ENCODE assay signal across 9 cellular contexts in genomic region chr11:129374081-129374992, GRCh38. TPM values are rescaled to one million over a fixed set of nuclear protein-coding genes. Genes with fewer than 3 reads are reported as not detected.
DNase-seq lines count a peak whose midpoint lies in the region; ATAC-seq and TF ChIP-seq lines count a peak whose summit lies in the region.
"Had no signal": no experiment of that assay in that cellular context is flagged by ENCODE, and none has a peak within 500 bp of the region (broad histone marks: within the 10 kb centered on the region; RNA-seq: fewer than 3 reads in every experiment).

No MANE protein-coding gene starts in this region.

- H3K4me3 ChIP-seq in hepatocyte (peak overlapping the region; percentile 5), spleen (peak overlapping the region in 7 of 8 donors; percentile 4 to 64 (median 30))

- CTCF ChIA-PET in RWPE1 (lab: Yijun Ruan, JAX) = interaction anchor here (0.7 to 2.2 kb wide), 3 partner anchors 10 to 377 kb away, joined by 3 to 24 read pairs (median 5); no protein-coding TSS in a partner anchor

- H3K27me3 ChIP-seq in hepatocyte = peaks cover 87% of the 10 kb centered on the region
- peaks cover 5 to 100% (median 80%) of the 10 kb centered on the region in 7 donors for H3K27me3 ChIP-seq in spleen (replicated peaks in 1 of 7)

- peaks cover 21% of the 10 kb centered on the region for H3K4me1 Mint-ChIP-seq in T-helper 17 cell
- peaks cover 0 to 5% of the 10 kb centered on the region in 2 donors for H3K4me1 Mint-ChIP-seq in natural killer cell treated with Interleukin-12 subunit alpha and Interleukin-12 subunit beta and Interleukin-15 and Interleukin-18, amount 100 ng/mL, for 72 hours (ENCODE audit: low read depth in 2 of 2)

- H2AFZ ChIP-seq in hepatocyte = peak overlapping the region; percentile 4

- no peaks in the 10 kb centered on the region for H3K9me3 Mint-ChIP-seq in natural killer cell treated with Interleukin-12 subunit alpha and Interleukin-12 subunit beta and Interleukin-15 and Interleukin-18, amount 100 ng/mL, for 72 hours

- H3K9me3 ChIP-seq in T-helper 17 cell (ENCODE audit: control insufficient read depth, low read length, poor library complexity, severe bottlenecking) = no peaks in the 10 kb centered on the region
- H3K9me3 ChIP-seq in hepatocyte (ENCODE audit: low read depth) = no peaks in the 10 kb centered on the region
- no peaks in the 10 kb centered on the region for H3K9me3 ChIP-seq in spleen

- H3K27ac ChIP-seq in hepatocyte (no peak overlapping the region), spleen (no peak overlapping the region), RWPE1 (no peak overlapping the region)
- H3K27ac ChIP-seq: WERI-Rb-1 had no signal

- TF ChIP-seq POLR2A in spleen (IDR thresholded peaks at IDR 0.05) = no peak

- no peak for TF ChIP-seq CTCF in hepatocyte (IDR thresholded peaks at IDR 0.05; ENCODE audit: poor library complexity)
- TF ChIP-seq CTCF in spleen (IDR thresholded peaks at IDR 0.05 in 8 of 11, conservative IDR thresholded peaks at IDR 0.05 in 3 of 11) = no peak
- TF ChIP-seq CTCF in RWPE1 (conservative IDR thresholded peaks at IDR 0.05; ENCODE audit: low read depth) = no peak

- peak overlapping the region; percentile 87 for H3K4me2 ChIP-seq in hepatocyte

- no peaks in the 10 kb centered on the region for H3K79me2 ChIP-seq in hepatocyte

- H3K36me3 Mint-ChIP-seq in T-helper 17 cell (ENCODE audit: low read depth) = peaks cover 6% of the 10 kb centered on the region
- H3K36me3 Mint-ChIP-seq in natural killer cell treated with Interleukin-12 subunit alpha and Interleukin-12 subunit beta and Interleukin-15 and Interleukin-18, amount 100 ng/mL, for 72 hours = peaks cover 5% of the 10 kb centered on the region

- H4K20me1 ChIP-seq in hepatocyte (ENCODE audit: insufficient read depth, poor library complexity, severe bottlenecking) = no peaks in the 10 kb centered on the region

- 5% methylated on average over 57 of the region's 57 CpGs for WGBS in hepatocyte (ENCODE audit: low lambda C conversion rate, missing lambda C conversion rate)
- WGBS in spleen, 5 donors = 4 to 10% (median 5%) methylated on average over 47 to 57 of the region's 57 CpGs

- peak; percentile 48 for DNase-seq in NCI-H748 (lab: John Stamatoyannopoulos, UW; ENCODE audit: unreplicated experiment)
- no peak for DNase-seq in NCI-H748 treated with DMSO at 0.1 percent for 48 hours (lab: John Stamatoyannopoulos, UW)
- no peak for DNase-seq in T-helper 17 cell
- DNase-seq in hepatocyte (ENCODE audit: low spot score) = no peak
- no peak for DNase-seq in spleen
- no peak for DNase-seq in natural killer cell treated with Interleukin-12 subunit alpha and Interleukin-12 subunit beta and Interleukin-15 and Interleukin-18, amount 100 ng/mL, for 72 hours (ENCODE audit: low spot score)
- DNase-seq in SIG-M5 treated with dmso at 0.1 percent for 504 hours (lab: John Stamatoyannopoulos, UW; ENCODE audit: unreplicated experiment) = no peak
- no peak for DNase-seq in RWPE1 (ENCODE audit: low spot score)
- DNase-seq: WERI-Rb-1 had no signal

- no peak for ATAC-seq in T-helper 17 cell
- no peak for ATAC-seq in natural killer cell treated with Interleukin-12 subunit alpha and Interleukin-12 subunit beta and Interleukin-15 and Interleukin-18, amount 100 ng/mL, for 72 hours

- POLR2A ChIA-PET in RWPE1 (lab: Yijun Ruan, JAX; ENCODE audit: low non-redundant PET) = no interaction called here

- H3K4me1 ChIP-seq in hepatocyte (ENCODE audit: insufficient read depth) = peaks cover 27% of the 10 kb centered on the region
- H3K4me1 ChIP-seq in spleen = peaks cover 24 to 45% (median 40%) of the 10 kb centered on the region in 6 donors

- no peak overlapping the region for H3K27ac Mint-ChIP-seq in T-helper 17 cell
- no peak overlapping the region for H3K27ac Mint-ChIP-seq in natural killer cell treated with Interleukin-12 subunit alpha and Interleukin-12 subunit beta and Interleukin-15 and Interleukin-18, amount 100 ng/mL, for 72 hours

- peaks cover 84% of the 10 kb centered on the region for H3K27me3 Mint-ChIP-seq in T-helper 17 cell
- H3K27me3 Mint-ChIP-seq in natural killer cell treated with Interleukin-12 subunit alpha and Interleukin-12 subunit beta and Interleukin-15 and Interleukin-18, amount 100 ng/mL, for 72 hours = peaks cover 55 to 73% of the 10 kb centered on the region in 2 donors

- intact Hi-C loops in spleen (cut with DNase I; ENCODE audit: low total_unique reads) = no loop called here

- no peaks in the 10 kb centered on the region for H3K9me2 ChIP-seq in hepatocyte (replicated peaks; ENCODE audit: insufficient read depth)

- H3K36me3 ChIP-seq in hepatocyte (replicated peaks; ENCODE audit: insufficient read depth, low read depth) = no peaks in the 10 kb centered on the region
- no peaks in the 10 kb centered on the region for H3K36me3 ChIP-seq in spleen
- H3K36me3 ChIP-seq: WERI-Rb-1 had no signal

- peak overlapping the region; percentile 65 for H3K4me3 Mint-ChIP-seq in T-helper 17 cell
- no peak overlapping the region for H3K4me3 Mint-ChIP-seq in natural killer cell treated with Interleukin-12 subunit alpha and Interleukin-12 subunit beta and Interleukin-15 and Interleukin-18, amount 100 ng/mL, for 72 hours

RNA-seq across cellular contexts. Expression of gene BARX2, which starts 1.3 kb away (rescaled TPM):
- total RNA-seq in T-helper 17 cell (not detected), hepatocyte (0.10 TPM in 1 of 2 replicates, not detected in the other), spleen (not detected)
- polyA plus RNA-seq in hepatocyte (0.77 and 1.0 TPM in 2 replicates), spleen (under 1 TPM; 0.03 to 0.06 (median 0.04) TPM)
- not detected for total RNA-seq in natural killer cell treated with Interleukin-12 subunit alpha and Interleukin-12 subunit beta and Interleukin-15 and Interleukin-18, amount 100 ng/mL, for 72 hours
